1 cellular context compared by ENCODE assay signal in the genomic region with DNA sequence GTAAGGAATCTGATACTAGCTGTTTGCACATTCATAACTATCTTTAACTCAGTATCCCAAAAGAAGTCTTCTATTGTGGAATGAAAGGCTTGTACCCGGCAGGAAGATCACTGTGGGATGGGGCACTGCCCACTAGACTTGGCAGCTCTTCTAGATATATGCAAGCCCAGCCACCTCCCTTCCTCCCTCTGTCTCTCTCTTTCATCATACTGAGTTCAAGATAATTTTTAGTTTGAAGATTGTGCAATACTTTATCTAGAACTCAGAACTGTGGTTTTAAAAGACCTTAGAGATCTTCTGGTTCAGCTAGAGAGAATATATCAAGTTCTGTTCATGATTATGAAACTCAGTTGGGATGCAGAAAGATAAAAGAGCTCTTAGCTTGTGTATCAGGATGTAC.
A peak's percentile ranks its signal among the peaks of the same experiment; 100 is the strongest.
TF ChIP-seq lines count a peak whose summit lies in the region.

No MANE protein-coding gene starts in this region.

TF ChIP-seq in IMR-90, 13 proteins besides CTCF, POLR2A, EP300 and RAD21 (continued from another document):
- TF ChIP-seq, protein P1, sequence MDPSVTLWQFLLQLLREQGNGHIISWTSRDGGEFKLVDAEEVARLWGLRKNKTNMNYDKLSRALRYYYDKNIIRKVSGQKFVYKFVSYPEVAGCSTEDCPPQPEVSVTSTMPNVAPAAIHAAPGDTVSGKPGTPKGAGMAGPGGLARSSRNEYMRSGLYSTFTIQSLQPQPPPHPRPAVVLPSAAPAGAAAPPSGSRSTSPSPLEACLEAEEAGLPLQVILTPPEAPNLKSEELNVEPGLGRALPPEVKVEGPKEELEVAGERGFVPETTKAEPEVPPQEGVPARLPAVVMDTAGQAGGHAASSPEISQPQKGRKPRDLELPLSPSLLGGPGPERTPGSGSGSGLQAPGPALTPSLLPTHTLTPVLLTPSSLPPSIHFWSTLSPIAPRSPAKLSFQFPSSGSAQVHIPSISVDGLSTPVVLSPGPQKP (IDR thresholded peaks at IDR 0.05; ENCODE audit: borderline replicate concordance, low read depth, low read length): no peak
- no peak for TF ChIP-seq MAZ (IDR thresholded peaks at IDR 0.05; ENCODE audit: borderline replicate concordance, low read depth, low read length)
- peak; percentile 95 for TF ChIP-seq CEBPB (IDR thresholded peaks at IDR 0.05; ENCODE audit: low read depth, low read length)
TF ChIP-seq in IMR-90: peak in this region for 1.
